In the genomic region with DNA sequence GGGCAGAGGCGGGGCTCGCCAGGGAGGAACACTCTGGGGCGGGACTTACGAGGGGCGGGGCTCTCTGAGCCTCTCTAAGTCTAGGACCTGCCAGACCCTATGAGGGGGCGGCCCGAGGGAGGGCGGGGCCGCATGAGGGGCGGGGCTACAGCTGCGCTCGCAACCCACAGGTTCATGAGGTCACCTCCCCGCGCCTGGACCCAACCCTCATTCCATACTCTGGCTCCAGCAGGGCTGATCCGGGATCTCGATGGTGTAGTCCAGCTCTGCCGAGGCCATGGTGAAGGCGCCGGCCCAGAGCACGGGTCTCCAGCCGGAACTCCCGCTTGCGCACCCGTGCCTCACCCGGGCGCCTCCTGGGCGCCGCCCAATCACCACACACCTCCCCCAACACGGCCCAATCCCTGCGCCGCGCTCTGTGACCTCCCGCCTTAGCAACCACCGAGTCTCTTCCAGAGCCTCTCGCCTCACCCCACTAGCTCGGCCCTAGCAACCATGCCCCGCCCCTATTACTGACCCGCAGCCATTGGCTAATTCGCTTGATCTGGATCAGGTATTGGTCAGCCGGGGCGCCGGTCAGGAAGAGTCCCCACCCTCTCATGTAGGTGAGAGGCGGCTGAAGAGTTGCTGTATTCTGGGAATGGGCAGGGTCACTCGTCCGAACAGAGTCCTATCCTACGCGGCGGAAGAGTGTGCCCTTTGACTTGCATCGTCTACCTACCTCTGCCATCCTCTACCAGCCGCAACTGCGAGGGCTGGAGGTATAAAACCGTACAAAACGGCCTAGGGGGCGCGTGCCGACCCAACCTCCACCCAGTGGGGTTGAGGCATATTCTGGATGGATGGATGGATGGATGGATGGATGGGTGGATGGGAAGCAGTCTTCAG, we compare ENCODE assay signal across 8 cellular contexts. TPM values are rescaled to one million over a fixed set of nuclear protein-coding genes. Genes with fewer than 3 reads are reported as not detected.
A peak's percentile ranks its signal among the peaks of the same experiment; 100 is the strongest.
DNase-seq lines count a peak whose midpoint lies in the region; TF ChIP-seq lines count a peak whose summit lies in the region.

A gene (plus strand): TSS at position 602 of the 888 bp plus-strand sequence. CDS start 14,984 bp downstream, outside the sequence.
A gene (minus strand): TSS at position 369 of the 888 bp plus-strand sequence. CDS start 90 bp downstream, at position 279.

- no peaks in the 10 kb centered on the region for H3K9me3 ChIP-seq in SJSA1 (replicated peaks)

- H3K36me3 ChIP-seq in SJSA1, result no peaks in the 10 kb centered on the region

- H3K27me3 ChIP-seq in SJSA1 (replicated peaks), result no peaks in the 10 kb centered on the region

- H3K4me3 ChIP-seq in HFF-Myc (replicated peaks; ENCODE audit: low read depth, low read length) (peak within 1 kb of the TSS; percentile 53), SJSA1 (peak within 1 kb of the TSS; percentile 70)

- peaks cover 25% of the 10 kb centered on the region for H3K4me1 ChIP-seq in SJSA1 (replicated peaks)

- peak within 1 kb of the TSS; percentile 84 for H3K27ac ChIP-seq in SJSA1

- TF ChIP-seq CTCF in HFF-Myc (IDR thresholded peaks at IDR 0.05; ENCODE audit: low read depth, low read length, missing control alignments), result no peak

- peak; percentile 98 for DNase-seq in GM04504 (ENCODE audit: low read depth)
- DNase-seq in HFF-Myc (ENCODE audit: extremely low read depth, low read depth), result peak; percentile 97
- peak; percentile 98 for DNase-seq in MV-4-11 (lab: John Stamatoyannopoulos, UW)
- DNase-seq in SJSA1 (ENCODE audit: low read depth in 1 of 2, low spot score in 2 of 2), result peak; percentile 98 to 99
- peak; percentile 96 for DNase-seq in activated naive CD4-positive, alpha-beta T cell treated with anti-CD3 and anti-CD28 coated beads, Interleukin-2, amount 50 U/mL, for 16 hours
- DNase-seq in germinal center (ENCODE audit: low spot score), result peak; percentile 98
- DNase-seq in non-pigmented ciliary epithelial cell (ENCODE audit: low read depth), result peak; percentile 97
- peak; percentile 99 for DNase-seq in superior temporal gyrus (ENCODE audit: extremely low spot score)

RNA-seq across cellular contexts. Expression of the first gene that starts in this region (rescaled TPM):
- total RNA-seq in SJSA1 (2014; rRNA removed; shearing (Covaris generic)), result not detected in 2 replicates

RNA-seq across cellular contexts. Expression of the second gene that starts in this region (rescaled TPM):
- 1.6 and 17.2 TPM in 2 replicates for total RNA-seq in SJSA1 (2014; rRNA removed; shearing (Covaris generic))

Comparison
In these comparisons a context has a peak if more than half of its experiments do, and no peak if none do; other contexts are left out.
1. Peak in every context shown above with its lines: DNase-seq, H3K4me3 ChIP-seq and H3K27ac ChIP-seq.